In the genomic region with DNA sequence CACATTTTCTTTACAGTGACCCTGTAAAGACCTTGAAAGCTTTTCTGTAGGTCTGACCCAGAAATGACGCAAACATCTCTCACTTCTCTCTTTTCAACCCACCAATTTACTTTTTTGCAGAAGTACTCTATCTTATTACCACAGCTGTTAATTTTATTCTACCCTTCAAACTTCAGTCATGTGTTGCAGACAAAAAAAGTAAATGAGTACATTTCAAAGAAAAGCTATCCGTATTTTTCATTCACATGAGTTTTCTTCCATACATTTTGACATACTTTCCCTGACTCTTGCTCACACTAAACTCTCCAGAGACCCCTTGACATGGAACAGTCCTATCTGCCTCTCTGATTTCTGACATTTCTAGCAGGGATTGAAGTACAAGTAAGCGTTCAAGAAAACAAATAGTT, we compare ENCODE assay signal across 12 cellular contexts. TPM values are rescaled to one million over a fixed set of nuclear protein-coding genes. Genes with fewer than 3 reads are reported as not detected.
DNase-seq lines count a peak whose midpoint lies in the region; ATAC-seq and TF ChIP-seq lines count a peak whose summit lies in the region.
"Had no signal": no experiment of that assay in that cellular context is flagged by ENCODE, and none has a peak within 500 bp of the region (broad histone marks: within the 10 kb centered on the region; RNA-seq: fewer than 3 reads in every experiment).

No MANE protein-coding gene starts in this region.

- H3K27me3 Mint-ChIP-seq in chondrocyte (ENCODE audit: low read depth) (no peaks in the 10 kb centered on the region), mesothelial cell of epicardium (ENCODE audit: low read depth) (no peaks in the 10 kb centered on the region)
- H3K27me3 Mint-ChIP-seq: activated naive CD4-positive, alpha-beta T cell treated with anti-CD3 and anti-CD28 coated beads, Interleukin-2, amount 50 U/mL, for 24 hours had no signal

- ATAC-seq in GM18508 (IDR thresholded peaks at IDR 0.05; ENCODE audit: insufficient read depth, unreplicated experiment) (peak; percentile 99), GM21717 (IDR thresholded peaks at IDR 0.05; ENCODE audit: unreplicated experiment) (peak; percentile 98), HG03457 (IDR thresholded peaks at IDR 0.05; ENCODE audit: unreplicated experiment) (peak; percentile 96), sciatic nerve (no peak)
- ATAC-seq: esophagus mucosa, K562 had no signal

- TF ChIP-seq CTCF in chondrocyte (IDR thresholded peaks at IDR 0.05) (no peak), mesothelial cell of epicardium (IDR thresholded peaks at IDR 0.05; ENCODE audit: unreplicated experiment) (no peak)

- peaks cover 6% of the 10 kb centered on the region for H3K36me3 Mint-ChIP-seq in chondrocyte (ENCODE audit: low read depth)
- H3K36me3 Mint-ChIP-seq in mesothelial cell of epicardium, result no peaks in the 10 kb centered on the region
- H3K36me3 Mint-ChIP-seq: activated naive CD4-positive, alpha-beta T cell treated with anti-CD3 and anti-CD28 coated beads, Interleukin-2, amount 50 U/mL, for 24 hours had no signal

- intact Hi-C loops in sciatic nerve (cut with DNase I), result no loop called here

- H3K27ac Mint-ChIP-seq in chondrocyte (ENCODE audit: unreplicated experiment), result peak overlapping the region; percentile 53
- H3K27ac Mint-ChIP-seq in mesothelial cell of epicardium, result no peak overlapping the region
- H3K27ac Mint-ChIP-seq: activated naive CD4-positive, alpha-beta T cell treated with anti-CD3 and anti-CD28 coated beads, Interleukin-2, amount 50 U/mL, for 24 hours had no signal

- H3K4me3 Mint-ChIP-seq in chondrocyte (ENCODE audit: unreplicated experiment) (no peak overlapping the region), mesothelial cell of epicardium (no peak overlapping the region)
- H3K4me3 Mint-ChIP-seq: activated naive CD4-positive, alpha-beta T cell treated with anti-CD3 and anti-CD28 coated beads, Interleukin-2, amount 50 U/mL, for 24 hours had no signal

- peaks cover 16% of the 10 kb centered on the region for H3K4me1 Mint-ChIP-seq in chondrocyte (ENCODE audit: low read depth)
- H3K4me1 Mint-ChIP-seq in mesothelial cell of epicardium, result peaks cover 6% of the 10 kb centered on the region
- H3K4me1 Mint-ChIP-seq: activated naive CD4-positive, alpha-beta T cell treated with anti-CD3 and anti-CD28 coated beads, Interleukin-2, amount 50 U/mL, for 24 hours had no signal

- no peaks in the 10 kb centered on the region for H3K9me3 Mint-ChIP-seq in chondrocyte (ENCODE audit: low read depth)
- H3K9me3 Mint-ChIP-seq in mesothelial cell of epicardium, result no peaks in the 10 kb centered on the region
- H3K9me3 Mint-ChIP-seq: activated naive CD4-positive, alpha-beta T cell treated with anti-CD3 and anti-CD28 coated beads, Interleukin-2, amount 50 U/mL, for 24 hours had no signal

- no peak for DNase-seq in chondrocyte (ENCODE audit: low spot score)
- DNase-seq in sciatic nerve (ENCODE audit: low spot score), result no peak
- DNase-seq in occipital lobe (lab: John Stamatoyannopoulos, UW), result no peak
- no peak for DNase-seq in mesothelial cell of epicardium (ENCODE audit: low spot score in 2 of 2, unreplicated experiment in 2 of 2)
- no peak for DNase-seq in NCI-H1092 treated with DMSO at 0.1 percent for 48 hours (lab: John Stamatoyannopoulos, UW)
- DNase-seq: SW 1271 had no signal

RNA-seq across cellular contexts. Expression of a gene that starts 51.7 kb away (rescaled TPM):
- total RNA-seq in chondrocyte (5.6 to 31.5 TPM (median 29.7 TPM) in 3 replicates), sciatic nerve (0.89 TPM), occipital lobe (30.9 TPM), mesothelial cell of epicardium (2.8 to 3.4 TPM (median 3.0 TPM) in 3 replicates)
